Comparison of ENCODE assay signal across 8 cellular contexts in genomic region chr1:16905112-16905855, GRCh38. TPM values are rescaled to one million over a fixed set of nuclear protein-coding genes. Genes with fewer than 3 reads are reported as not detected.
DNase-seq lines count a peak whose midpoint lies in the region; ATAC-seq and TF ChIP-seq lines count a peak whose summit lies in the region.

No MANE protein-coding gene starts in this region.

- peak overlapping the region; percentile 82; the same call in 1 of the 2 replicates for H3K4me2 ChIP-seq in GM23338

- peak; percentile 72 for ATAC-seq in GM23338

- H3K27ac ChIP-seq in GM23338 (ENCODE audit: low read depth) = peak overlapping the region; percentile 98

- H3F3A ChIP-seq in GM23338 (replicated peaks; ENCODE audit: low read depth) = peaks cover 12% of the 10 kb centered on the region

- POLR2A ChIA-PET in MCF 10A (lab: Yijun Ruan, JAX) = interaction anchor here (0.6 to 3.5 kb wide), 25 partner anchors 9 to 556 kb away, joined by 3 to 38 read pairs (median 4); partner anchors contain the start of genes NBPF1 and RNU1-2

- no peak overlapping the region for H2AFZ ChIP-seq in GM23338

- no peaks in the 10 kb centered on the region for H3K36me3 ChIP-seq in GM23338 (ENCODE audit: insufficient read depth)

- TF ChIP-seq CTCF in GM23338 (conservative IDR thresholded peaks at IDR 0.05; ENCODE audit: low read depth in 2 of 2) (no peak), MCF 10A (IDR thresholded peaks at IDR 0.05; ENCODE audit: unreplicated experiment) (no peak)

- H3K9me3 Mint-ChIP-seq in activated CD4-positive, alpha-beta T cell treated with anti-CD3 and anti-CD28 coated beads, Interleukin-2, amount 10 ng/mL, durations not matched to agents 24 days and 14 days = no peaks in the 10 kb centered on the region
- H3K9me3 Mint-ChIP-seq in GM23338 (peaks cover 8% of the 10 kb centered on the region; the same call in 2 of the 3 replicates), MCF 10A (ENCODE audit: unreplicated experiment) (no peaks in the 10 kb centered on the region)

- H3K4me3 ChIP-seq in GM23338 = peak overlapping the region; percentile 56
- peak overlapping the region; percentile 72 for H3K4me3 ChIP-seq in Jurkat, Clone E6-1 (ENCODE audit: low read length)

- no peaks in the 10 kb centered on the region for H3K79me2 ChIP-seq in GM23338 (replicated peaks; ENCODE audit: insufficient read depth)

- H3K4me1 Mint-ChIP-seq in activated CD4-positive, alpha-beta T cell treated with anti-CD3 and anti-CD28 coated beads, Interleukin-2, amount 10 ng/mL, durations not matched to agents 24 days and 14 days = peaks cover 25% of the 10 kb centered on the region
- H3K4me1 Mint-ChIP-seq in GM23338 (peaks cover 21% of the 10 kb centered on the region), MCF 10A (ENCODE audit: insufficient read depth, unreplicated experiment) (peaks cover 16% of the 10 kb centered on the region)

- H3K27me3 ChIP-seq in GM23338 (ENCODE audit: insufficient read depth) = no peaks in the 10 kb centered on the region

- intact Hi-C loops in activated CD4-positive, alpha-beta T cell treated with anti-CD3 and anti-CD28 coated beads, Interleukin-2, amount 10 ng/mL, durations not matched to agents 24 days and 14 days (cut with micrococcal nuclease) = loop anchor here (1.0 to 10.0 kb wide), 5 partner anchors 8 to 540 kb away; partner anchors contain the start of genes RNU1-1, RNU1-2, SDHB and SZRD1
- intact Hi-C loops in MCF 10A (cut with micrococcal nuclease) = no loop called here

- no peaks in the 10 kb centered on the region for H4K20me1 ChIP-seq in GM23338 (replicated peaks; ENCODE audit: insufficient read depth)

- H3K4me3 Mint-ChIP-seq in activated CD4-positive, alpha-beta T cell treated with anti-CD3 and anti-CD28 coated beads, Interleukin-2, amount 10 ng/mL, durations not matched to agents 24 days and 14 days = no peak overlapping the region
- H3K4me3 Mint-ChIP-seq in GM23338 (no peak overlapping the region), MCF 10A (ENCODE audit: unreplicated experiment) (no peak overlapping the region)

- TSS peak; percentile 100 for BruUV-seq in MCF 10A (replicated peaks; lab: Mats Ljungman, UMichigan)

- peak; percentile 85 for DNase-seq in activated CD4-positive, alpha-beta T cell treated with anti-CD3 and anti-CD28 coated beads, Interleukin-2, amount 10 ng/mL, durations not matched to agents 24 days and 14 days
- DNase-seq in activated CD4-positive, alpha-beta T cell treated with anti-CD3 and anti-CD28 coated beads, Interleukin-2, amount 50 U/mL, for 1 hour = no peak
- DNase-seq in GM23338 (ENCODE audit: low spot score) = peak; percentile 80
- peak; percentile 95 for DNase-seq in Jurkat, Clone E6-1 (ENCODE audit: low read depth, low spot score)
- DNase-seq in RPMI8226 = peak; percentile 72
- DNase-seq in MCF 10A (ENCODE audit: unreplicated experiment) = peak; percentile 89
- DNase-seq in islet precursor cell = peak; percentile 80
- DNase-seq in stimulated activated CD8-positive, alpha-beta memory T cell treated with anti-CD3 and anti-CD28 coated beads, Interleukin-12 subunit alpha, Interleukin-12 subunit beta, amount 100 ng/mL, for 1 hour (ENCODE audit: low read depth) = peak; percentile 20

- H3K4me1 ChIP-seq in GM23338 (ENCODE audit: insufficient read depth) = peaks cover 9% of the 10 kb centered on the region

- H3K9me2 ChIP-seq in GM23338 (ENCODE audit: insufficient read depth) = no peaks in the 10 kb centered on the region

- peaks cover 3% of the 10 kb centered on the region for H3K27me3 Mint-ChIP-seq in activated CD4-positive, alpha-beta T cell treated with anti-CD3 and anti-CD28 coated beads, Interleukin-2, amount 10 ng/mL, durations not matched to agents 24 days and 14 days
- peaks cover 15% of the 10 kb centered on the region for H3K27me3 Mint-ChIP-seq in GM23338 (ENCODE audit: insufficient read depth, low read depth, poor library complexity)
- H3K27me3 Mint-ChIP-seq in MCF 10A (ENCODE audit: insufficient read depth, unreplicated experiment) = no peaks in the 10 kb centered on the region

- H3K36me3 Mint-ChIP-seq in activated CD4-positive, alpha-beta T cell treated with anti-CD3 and anti-CD28 coated beads, Interleukin-2, amount 10 ng/mL, durations not matched to agents 24 days and 14 days (ENCODE audit: low read depth) = peaks cover 3% of the 10 kb centered on the region
- no peaks in the 10 kb centered on the region; the same call in 2 of the 3 replicates for H3K36me3 Mint-ChIP-seq in GM23338 (ENCODE audit: low read depth)
- peaks cover 4% of the 10 kb centered on the region for H3K36me3 Mint-ChIP-seq in MCF 10A (ENCODE audit: insufficient read depth, unreplicated experiment)

- H3K27ac Mint-ChIP-seq in activated CD4-positive, alpha-beta T cell treated with anti-CD3 and anti-CD28 coated beads, Interleukin-2, amount 10 ng/mL, durations not matched to agents 24 days and 14 days = no peak overlapping the region
- no peak overlapping the region for H3K27ac Mint-ChIP-seq in GM23338
- H3K27ac Mint-ChIP-seq in MCF 10A (ENCODE audit: low read depth, unreplicated experiment) = no peak overlapping the region

- CTCF ChIA-PET in MCF 10A (lab: Yijun Ruan, JAX) = interaction anchor here (0.6 to 1.2 kb wide), 2 partner anchors 46 to 141 kb away, joined by 3 to 4 read pairs; no protein-coding TSS in a partner anchor

TF ChIP-seq in GM23338, 12 proteins besides CTCF, POLR2A, EP300 and RAD21 (continues in another document):
- TF ChIP-seq EZH2 (IDR thresholded peaks at IDR 0.05; ENCODE audit: low read depth, unreplicated experiment) = no peak
- TF ChIP-seq, protein P1, sequence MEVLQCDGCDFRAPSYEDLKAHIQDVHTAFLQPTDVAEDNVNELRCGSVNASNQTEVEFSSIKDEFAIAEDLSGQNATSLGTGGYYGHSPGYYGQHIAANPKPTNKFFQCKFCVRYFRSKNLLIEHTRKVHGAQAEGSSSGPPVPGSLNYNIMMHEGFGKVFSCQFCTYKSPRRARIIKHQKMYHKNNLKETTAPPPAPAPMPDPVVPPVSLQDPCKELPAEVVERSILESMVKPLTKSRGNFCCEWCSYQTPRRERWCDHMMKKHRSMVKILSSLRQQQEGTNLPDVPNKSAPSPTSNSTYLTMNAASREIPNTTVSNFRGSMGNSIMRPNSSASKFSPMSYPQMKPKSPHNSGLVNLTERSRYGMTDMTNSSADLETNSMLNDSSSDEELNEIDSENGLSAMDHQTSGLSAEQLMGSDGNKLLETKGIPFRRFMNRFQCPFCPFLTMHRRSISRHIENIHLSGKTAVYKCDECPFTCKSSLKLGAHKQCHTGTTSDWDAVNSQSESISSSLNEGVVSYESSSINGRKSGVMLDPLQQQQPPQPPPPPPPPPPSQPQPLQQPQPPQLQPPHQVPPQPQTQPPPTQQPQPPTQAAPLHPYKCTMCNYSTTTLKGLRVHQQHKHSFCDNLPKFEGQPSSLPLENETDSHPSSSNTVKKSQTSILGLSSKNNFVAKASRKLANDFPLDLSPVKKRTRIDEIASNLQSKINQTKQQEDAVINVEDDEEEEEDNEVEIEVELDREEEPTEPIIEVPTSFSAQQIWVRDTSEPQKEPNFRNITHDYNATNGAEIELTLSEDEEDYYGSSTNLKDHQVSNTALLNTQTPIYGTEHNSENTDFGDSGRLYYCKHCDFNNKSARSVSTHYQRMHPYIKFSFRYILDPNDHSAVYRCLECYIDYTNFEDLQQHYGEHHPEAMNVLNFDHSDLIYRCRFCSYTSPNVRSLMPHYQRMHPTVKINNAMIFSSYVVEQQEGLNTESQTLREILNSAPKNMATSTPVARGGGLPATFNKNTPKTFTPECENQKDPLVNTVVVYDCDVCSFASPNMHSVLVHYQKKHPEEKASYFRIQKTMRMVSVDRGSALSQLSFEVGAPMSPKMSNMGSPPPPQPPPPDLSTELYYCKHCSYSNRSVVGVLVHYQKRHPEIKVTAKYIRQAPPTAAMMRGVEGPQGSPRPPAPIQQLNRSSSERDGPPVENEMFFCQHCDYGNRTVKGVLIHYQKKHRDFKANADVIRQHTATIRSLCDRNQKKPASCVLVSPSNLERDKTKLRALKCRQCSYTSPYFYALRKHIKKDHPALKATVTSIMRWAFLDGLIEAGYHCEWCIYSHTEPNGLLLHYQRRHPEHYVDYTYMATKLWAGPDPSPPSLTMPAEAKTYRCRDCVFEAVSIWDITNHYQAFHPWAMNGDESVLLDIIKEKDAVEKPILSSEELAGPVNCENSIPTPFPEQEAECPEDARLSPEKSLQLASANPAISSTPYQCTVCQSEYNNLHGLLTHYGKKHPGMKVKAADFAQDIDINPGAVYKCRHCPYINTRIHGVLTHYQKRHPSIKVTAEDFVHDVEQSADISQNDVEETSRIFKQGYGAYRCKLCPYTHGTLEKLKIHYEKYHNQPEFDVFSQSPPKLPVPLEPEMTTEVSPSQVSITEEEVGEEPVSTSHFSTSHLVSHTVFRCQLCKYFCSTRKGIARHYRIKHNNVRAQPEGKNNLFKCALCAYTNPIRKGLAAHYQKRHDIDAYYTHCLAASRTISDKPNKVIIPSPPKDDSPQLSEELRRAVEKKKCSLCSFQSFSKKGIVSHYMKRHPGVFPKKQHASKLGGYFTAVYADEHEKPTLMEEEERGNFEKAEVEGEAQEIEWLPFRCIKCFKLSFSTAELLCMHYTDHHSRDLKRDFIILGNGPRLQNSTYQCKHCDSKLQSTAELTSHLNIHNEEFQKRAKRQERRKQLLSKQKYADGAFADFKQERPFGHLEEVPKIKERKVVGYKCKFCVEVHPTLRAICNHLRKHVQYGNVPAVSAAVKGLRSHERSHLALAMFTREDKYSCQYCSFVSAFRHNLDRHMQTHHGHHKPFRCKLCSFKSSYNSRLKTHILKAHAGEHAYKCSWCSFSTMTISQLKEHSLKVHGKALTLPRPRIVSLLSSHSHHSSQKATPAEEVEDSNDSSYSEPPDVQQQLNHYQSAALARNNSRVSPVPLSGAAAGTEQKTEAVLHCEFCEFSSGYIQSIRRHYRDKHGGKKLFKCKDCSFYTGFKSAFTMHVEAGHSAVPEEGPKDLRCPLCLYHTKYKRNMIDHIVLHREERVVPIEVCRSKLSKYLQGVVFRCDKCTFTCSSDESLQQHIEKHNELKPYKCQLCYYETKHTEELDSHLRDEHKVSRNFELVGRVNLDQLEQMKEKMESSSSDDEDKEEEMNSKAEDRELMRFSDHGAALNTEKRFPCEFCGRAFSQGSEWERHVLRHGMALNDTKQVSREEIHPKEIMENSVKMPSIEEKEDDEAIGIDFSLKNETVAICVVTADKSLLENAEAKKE (CRISPR knock-in tag; IDR thresholded peaks at IDR 0.05) = peak; percentile 57

RNA-seq across cellular contexts. Expression of gene RNU1-2, which starts 9.5 kb away (rescaled TPM):
- total RNA-seq in activated CD4-positive, alpha-beta T cell treated with anti-CD3 and anti-CD28 coated beads, Interleukin-2, amount 10 ng/mL, durations not matched to agents 24 days and 14 days = 1,962 and 2,189 TPM in 2 replicates
- under 0.01 TPM in 1 of 2 replicates, not detected in the other for total RNA-seq in GM23338 (2014; rRNA removed; shearing (Covaris generic))
- polyA plus RNA-seq in GM23338 (2016; fragmentation: Nextera tagmentation; extraction: Ambion mirVana) = not detected in 2 replicates
- not detected for polyA plus RNA-seq in Jurkat, Clone E6-1 (2012; ENCODE audit: insufficient read depth, insufficient read length)
- total RNA-seq in MCF 10A (2022) = 1,539 and 1,606 TPM in 2 replicates

RNA-seq across cellular contexts. Expression of gene CROCC, which starts 16.4 kb away (rescaled TPM):
- total RNA-seq in activated CD4-positive, alpha-beta T cell treated with anti-CD3 and anti-CD28 coated beads, Interleukin-2, amount 10 ng/mL, durations not matched to agents 24 days and 14 days = 23.4 and 27.0 TPM in 2 replicates
- total RNA-seq in GM23338 (2014; rRNA removed; shearing (Covaris generic)) = 74.6 and 106 TPM in 2 replicates
- polyA plus RNA-seq in GM23338 (2016; fragmentation: Nextera tagmentation; extraction: Ambion mirVana) = 13.0 and 15.1 TPM in 2 replicates
- 29.7 TPM for polyA plus RNA-seq in Jurkat, Clone E6-1 (2012; ENCODE audit: insufficient read depth, insufficient read length)
- 8.8 and 9.6 TPM in 2 replicates for total RNA-seq in MCF 10A (2022)

Comparison
In these comparisons a context has a peak if more than half of its experiments do, and no peak if none do; other contexts are left out.
1. RNA of gene RNU1-2, which starts 9.5 kb away (total RNA-seq): 1,962 to 2,189 TPM in activated CD4-positive, alpha-beta T cell treated with anti-CD3 and anti-CD28 coated beads, Interleukin-2, amount 10 ng/mL, durations not matched to agents 24 days and 14 days and 1,539 to 1,606 TPM in MCF 10A; under 0.01 TPM in GM23338; every median in the first group is over 1,000 times any median in the second.